Comparison of ENCODE assay signal across 19 cellular contexts in the genomic region with DNA sequence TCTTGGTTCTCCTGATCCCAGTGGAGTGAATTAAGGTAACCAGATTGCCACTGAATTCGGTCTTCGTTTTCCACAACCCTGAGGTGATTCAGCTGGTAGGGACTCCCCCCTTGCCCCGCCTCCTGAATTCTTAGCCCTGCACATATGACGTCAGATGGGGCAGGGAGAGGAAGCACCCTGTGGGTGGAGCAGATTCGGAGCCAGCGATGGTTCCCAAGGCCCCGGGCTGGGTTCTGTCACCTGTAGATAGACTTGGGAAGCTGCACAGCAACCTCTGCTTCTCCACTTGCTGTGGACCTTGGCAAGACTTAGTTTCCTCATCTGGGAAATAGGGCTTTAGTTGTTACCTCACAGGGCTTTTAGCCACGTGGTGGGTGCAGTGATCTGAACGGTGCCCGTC.
DNase-seq lines count a peak whose midpoint lies in the region; ATAC-seq and TF ChIP-seq lines count a peak whose summit lies in the region.
"Had no signal": no experiment of that assay in that cellular context is flagged by ENCODE, and none has a peak within 500 bp of the region (broad histone marks: within the 10 kb centered on the region; RNA-seq: fewer than 3 reads in every experiment).

No MANE protein-coding gene starts in this region.

- peaks cover 4% of the 10 kb centered on the region for H3K36me3 Mint-ChIP-seq in Calu3 (ENCODE audit: insufficient read depth, unreplicated experiment)
- H3K36me3 Mint-ChIP-seq: activated naive CD8-positive, alpha-beta T cell had no signal

- no peaks in the 10 kb centered on the region for H3K9me3 Mint-ChIP-seq in Calu3 (ENCODE audit: low read depth, unreplicated experiment)
- H3K9me3 Mint-ChIP-seq: activated CD4-positive, alpha-beta T cell treated with anti-CD3 and anti-CD28 coated beads, Interleukin-2, amount 10 ng/mL, durations not matched to agents 7 days and 5 days; activated T-cell treated with anti-CD3 and anti-CD28 coated beads, Interleukin-2, amount 50 U/mL, for 24 hours had no signal

- ATAC-seq in left cardiac atrium (no peak), GM18867 (IDR thresholded peaks at IDR 0.05; ENCODE audit: unreplicated experiment) (no peak)

- H2AFZ ChIP-seq in SU-DHL-6 (ENCODE audit: low read depth, low read length, severe bottlenecking), result no peak overlapping the region

- no peak for TF ChIP-seq CTCF in Calu3 (IDR thresholded peaks at IDR 0.05; ENCODE audit: unreplicated experiment)
- no peak for TF ChIP-seq CTCF in GM12865 (IDR thresholded peaks at IDR 0.05; ENCODE audit: insufficient read depth, low read depth, low read length, missing control alignments)
- TF ChIP-seq CTCF in SU-DHL-6 (IDR thresholded peaks at IDR 0.05; ENCODE audit: insufficient read depth, low read length, poor library complexity, severe bottlenecking), result no peak
- no peak for TF ChIP-seq CTCF in testis (IDR thresholded peaks at IDR 0.05)

- H3K27me3 Mint-ChIP-seq in Calu3 (ENCODE audit: unreplicated experiment), result no peaks in the 10 kb centered on the region

- no peak overlapping the region for H3K4me2 ChIP-seq in SU-DHL-6 (ENCODE audit: low read depth, low read length, poor library complexity, severe bottlenecking)

- H3K4me3 ChIP-seq in GM12865 (ENCODE audit: low read depth, low read length), result no peak overlapping the region
- H3K4me3 ChIP-seq in SU-DHL-6 (ENCODE audit: insufficient read depth, low read length, poor library complexity, severe bottlenecking), result no peak overlapping the region
- no peak overlapping the region for H3K4me3 ChIP-seq in testis
- H3K4me3 ChIP-seq: breast epithelium, left ventricle myocardium inferior, transverse colon had no signal

- no peaks in the 10 kb centered on the region for H3K9me2 ChIP-seq in SU-DHL-6 (replicated peaks; ENCODE audit: insufficient read depth, low read length)

- H3K4me3 Mint-ChIP-seq in Calu3 (ENCODE audit: low read depth, unreplicated experiment), result no peak overlapping the region
- H3K4me3 Mint-ChIP-seq: activated CD4-positive, alpha-beta T cell treated with anti-CD3 and anti-CD28 coated beads, Interleukin-2, amount 10 ng/mL, durations not matched to agents 7 days and 5 days; activated naive CD8-positive, alpha-beta T cell; activated T-cell treated with anti-CD3 and anti-CD28 coated beads, Interleukin-2, amount 50 U/mL, for 24 hours had no signal

- H3K9ac ChIP-seq in SU-DHL-6 (ENCODE audit: low read length), result no peak overlapping the region

- H3K27ac Mint-ChIP-seq in Calu3 (ENCODE audit: unreplicated experiment), result no peak overlapping the region
- H3K27ac Mint-ChIP-seq: activated CD4-positive, alpha-beta T cell treated with anti-CD3 and anti-CD28 coated beads, Interleukin-2, amount 10 ng/mL, durations not matched to agents 7 days and 5 days; activated naive CD8-positive, alpha-beta T cell; activated T-cell treated with anti-CD3 and anti-CD28 coated beads, Interleukin-2, amount 50 U/mL, for 24 hours had no signal

- H3K4me1 Mint-ChIP-seq in Calu3 (ENCODE audit: low read depth, unreplicated experiment), result peaks cover 1% of the 10 kb centered on the region
- H3K4me1 Mint-ChIP-seq: activated CD4-positive, alpha-beta T cell treated with anti-CD3 and anti-CD28 coated beads, Interleukin-2, amount 10 ng/mL, durations not matched to agents 7 days and 5 days had no signal

- TF ChIP-seq POLR2A in testis (IDR thresholded peaks at IDR 0.05), result no peak

- CTCF ChIA-PET in Calu3 (lab: Charles Lee), result no interaction called here

- DNase-seq in Calu3 (peak; percentile 39), GM12865 (ENCODE audit: low read depth) (peak; percentile 61), kidney tubule cell (ENCODE audit: low spot score) (peak; percentile 36), left cardiac atrium (no peak), testis (no peak), SW 1271 (lab: John Stamatoyannopoulos, UW) (no peak)
- DNase-seq: activated CD4-positive, alpha-beta T cell treated with anti-CD3 and anti-CD28 coated beads, Interleukin-2, amount 10 ng/mL, durations not matched to agents 7 days and 5 days; activated T-cell treated with anti-CD3 and anti-CD28 coated beads, Interleukin-2, amount 50 U/mL, for 24 hours; effector CD4-positive, alpha-beta T cell; left ventricle myocardium inferior; NCI-H1092 treated with DMSO at 0.1 percent for 48 hours; SHP77; T-helper 9 cell; transverse colon had no signal

- no TSS peak for BruUV-seq in Calu3 (replicated peaks; lab: Mats Ljungman, UMichigan)

- intact Hi-C loops in Calu3 (cut with micrococcal nuclease; ENCODE audit: unreplicated experiment) (no loop called here), left cardiac atrium (cut with DNase I) (loop anchor here in 1 of 2 donors (2.0 kb wide), 1 partner anchor 291 kb away; no protein-coding TSS in a partner anchor), testis (cut with DNase I; ENCODE audit: low total_unique reads) (loop anchor here (10.0 kb wide), 1 partner anchor 289 kb away; no protein-coding TSS in a partner anchor)

- H3K79me2 ChIP-seq in SU-DHL-6 (ENCODE audit: insufficient read depth, low read length), result no peaks in the 10 kb centered on the region

- H4K20me1 ChIP-seq in SU-DHL-6 (ENCODE audit: low read depth, low read length), result no peaks in the 10 kb centered on the region

- 92 to 93% methylated on average over 6 to 10 of the region's 10 CpGs for WGBS in testis, 2 donors

- peak overlapping the region; percentile 62 for H3K27ac ChIP-seq in SU-DHL-6 (ENCODE audit: low read depth, low read length)
- no peak overlapping the region for H3K27ac ChIP-seq in testis
- H3K27ac ChIP-seq: breast epithelium, C4-2B, left ventricle myocardium inferior, transverse colon had no signal

- peaks cover 46% of the 10 kb centered on the region for H3F3A ChIP-seq in SU-DHL-6 (ENCODE audit: insufficient read depth)

- no peaks in the 10 kb centered on the region for H3K36me3 ChIP-seq in SU-DHL-6 (ENCODE audit: low read length)
- no peaks in the 10 kb centered on the region for H3K36me3 ChIP-seq in testis (ENCODE audit: low read depth, missing control alignments)
- H3K36me3 ChIP-seq: breast epithelium, left ventricle myocardium inferior, transverse colon had no signal

- no peaks in the 10 kb centered on the region for H3K9me3 ChIP-seq in SU-DHL-6 (ENCODE audit: insufficient read depth, low read length)
- H3K9me3 ChIP-seq in testis, result no peaks in the 10 kb centered on the region
- H3K9me3 ChIP-seq: breast epithelium, left ventricle myocardium inferior, transverse colon had no signal

- H3K27me3 ChIP-seq in SU-DHL-6 (ENCODE audit: low read length) (no peaks in the 10 kb centered on the region), testis (no peaks in the 10 kb centered on the region)
- H3K27me3 ChIP-seq: breast epithelium, transverse colon had no signal

- no peaks in the 10 kb centered on the region for H3K4me1 ChIP-seq in testis
- H3K4me1 ChIP-seq: breast epithelium, transverse colon had no signal

Comparison
In these comparisons a context has a peak if more than half of its experiments do, and no peak if none do; other contexts are left out.
1. DNase-seq: peak in Calu3 (single experiment), GM12865 (single experiment) and kidney tubule cell (single experiment); none in left cardiac atrium (single experiment), testis (single experiment) and SW 1271 (0 of 2).